In genomic region chr16:57447142-57447962, GRCh38 we compare ENCODE assay signal across 8 cellular contexts. TPM values are rescaled to one million over a fixed set of nuclear protein-coding genes. Genes with fewer than 3 reads are reported as not detected.
A peak's percentile ranks its signal among the peaks of the same experiment; 100 is the strongest.
DNase-seq lines count a peak whose midpoint lies in the region; ATAC-seq and TF ChIP-seq lines count a peak whose summit lies in the region.

Gene CIAPIN1, minus strand, starts transcription at chr16:57447385. Its CDS starts 6,457 bp downstream, at chr16:57440928.
Gene COQ9, plus strand, starts transcription at chr16:57447479. Its CDS starts 27 bp downstream, at chr16:57447506.

- in situ Hi-C loops in GM13977 (cut with MboI; ENCODE audit: low pct_unique_long_range_greater_than_20kb, low sequenced_read_pairs, unreplicated experiment), result no loop called here

- TF ChIP-seq CTCF in GM13977 (IDR thresholded peaks at IDR 0.05; ENCODE audit: extremely low read depth, insufficient read depth, missing control alignments) (no peak), progenitor cell of endocrine pancreas (IDR thresholded peaks at IDR 0.05; ENCODE audit: unreplicated experiment) (no peak), upper lobe of right lung (IDR thresholded peaks at IDR 0.05) (no peak)

- H3K4me1 ChIP-seq in upper lobe of right lung, result peaks cover 12% of the 10 kb centered on the region

- peaks cover 7% of the 10 kb centered on the region for H3K36me3 Mint-ChIP-seq in progenitor cell of endocrine pancreas (ENCODE audit: insufficient read depth)

- no peaks in the 10 kb centered on the region for H3K27me3 ChIP-seq in upper lobe of right lung

- no peaks in the 10 kb centered on the region for H3K9me3 ChIP-seq in upper lobe of right lung

- H3K9me3 Mint-ChIP-seq in progenitor cell of endocrine pancreas (ENCODE audit: low read depth), result no peaks in the 10 kb centered on the region

- peaks cover 15% of the 10 kb centered on the region for H3K36me3 ChIP-seq in upper lobe of right lung

- H3K27me3 Mint-ChIP-seq in progenitor cell of endocrine pancreas, result no peaks in the 10 kb centered on the region

- peak; percentile 97 for ATAC-seq in HG02870 (IDR thresholded peaks at IDR 0.05; ENCODE audit: unreplicated experiment)
- ATAC-seq in left cardiac atrium, result peak; percentile 99
- ATAC-seq in upper lobe of right lung, result peak; percentile 99

- H3K4me3 Mint-ChIP-seq in progenitor cell of endocrine pancreas (ENCODE audit: low read depth), result peak within 1 kb of the TSS; percentile 89

- DNase-seq in GM13977 (ENCODE audit: low spot score), result peak; percentile 95
- DNase-seq in NCI-H146 treated with DMSO at 0.1 percent for 48 hours (lab: John Stamatoyannopoulos, UW; ENCODE audit: unreplicated experiment), result peak; percentile 59
- DNase-seq in amniotic epithelial cell (ENCODE audit: low read depth), result peak; percentile 88
- peak; percentile 96 for DNase-seq in left cardiac atrium
- peak; percentile 85 for DNase-seq in progenitor cell of endocrine pancreas (ENCODE audit: low spot score, unreplicated experiment)
- peak; percentile 98 for DNase-seq in upper lobe of right lung

- peak within 1 kb of the TSS; percentile 96 for H3K27ac Mint-ChIP-seq in progenitor cell of endocrine pancreas

- H3K4me1 Mint-ChIP-seq in progenitor cell of endocrine pancreas (ENCODE audit: low read depth), result peaks cover 14% of the 10 kb centered on the region

- H3K27ac ChIP-seq in upper lobe of right lung, result peak within 1 kb of the TSS; percentile 84

- intact Hi-C loops in T-helper 1 cell treated with Interleukin-12 subunit alpha and Interleukin-12 subunit beta and Interleukin-4 antibody, amounts not matched to agents 30 ng/mL and 1 ng/mL, for 36 hours (cut with micrococcal nuclease), result loop anchor here (1.0 to 10.0 kb wide), 11 partner anchors 15 to 677 kb away; partner anchors contain the start of genes ARL2BP, CCDC102A, CFAP20 and KATNB1
- intact Hi-C loops in left cardiac atrium (cut with DNase I), result no loop called here
- intact Hi-C loops in upper lobe of right lung (cut with DNase I), result no loop called here

- peak within 1 kb of the TSS; percentile 78 for H3K4me3 ChIP-seq in upper lobe of right lung

RNA-seq across cellular contexts. Expression of gene CIAPIN1, which starts in this region (rescaled TPM):
- total RNA-seq in T-helper 1 cell treated with Interleukin-12 subunit alpha and Interleukin-12 subunit beta and Interleukin-4 antibody, amounts not matched to agents 30 ng/mL and 1 ng/mL, for 36 hours, result 67.4 and 70.8 TPM in 2 replicates
- 10 to 100 TPM; 36.5 to 77.0 TPM for total RNA-seq in left cardiac atrium
- total RNA-seq in progenitor cell of endocrine pancreas, result 79.3 and 83.3 TPM in 2 replicates
- 31.2 TPM for total RNA-seq in upper lobe of right lung

RNA-seq across cellular contexts. Expression of gene COQ9, which starts in this region (rescaled TPM):
- total RNA-seq in T-helper 1 cell treated with Interleukin-12 subunit alpha and Interleukin-12 subunit beta and Interleukin-4 antibody, amounts not matched to agents 30 ng/mL and 1 ng/mL, for 36 hours, result 39.1 and 41.3 TPM in 2 replicates
- total RNA-seq in left cardiac atrium, result 100 to 1,000 TPM in 1 of 2 donors, 10 to 100 TPM in 1; 98.9 to 128 TPM
- 70.2 and 74.5 TPM in 2 replicates for total RNA-seq in progenitor cell of endocrine pancreas
- 35.2 TPM for total RNA-seq in upper lobe of right lung

Comparison
In these comparisons a context has a peak if more than half of its experiments do, and no peak if none do; other contexts are left out.
1. Peak in every context shown above with its lines: DNase-seq, ATAC-seq, H3K4me3 ChIP-seq and H3K27ac ChIP-seq.